ENCODE assay signal across 12 cellular contexts in genomic region chr2:15031745-15032240, GRCh38.
DNase-seq lines count a peak whose midpoint lies in the region; ATAC-seq and TF ChIP-seq lines count a peak whose summit lies in the region.
"Had no signal": no experiment of that assay in that cellular context is flagged by ENCODE, and none has a peak within 500 bp of the region (broad histone marks: within the 10 kb centered on the region; RNA-seq: fewer than 3 reads in every experiment).

No MANE protein-coding gene starts in this region.

- TF ChIP-seq POLR2A in thyroid gland (IDR thresholded peaks at IDR 0.05) = no peak

- peak; percentile 27 for DNase-seq in astrocyte of the hippocampus (ENCODE audit: low read depth, low spot score)
- no peak for DNase-seq in amygdala (lab: John Stamatoyannopoulos, UW)
- no peak for DNase-seq in DMS79 treated with DMSO at 0.1 percent for 48 hours (lab: John Stamatoyannopoulos, UW)
- DNase-seq in thyroid gland = no peak
- DNase-seq in activated CD8-positive, alpha-beta T cell treated with anti-CD3 and anti-CD28 coated beads for 36 hours = no peak
- DNase-seq: central memory CD4-positive, alpha-beta T cell; DND-41; nephron progenitor cell; OCI-M1 had no signal

- H3K9me3 ChIP-seq in thyroid gland = no peaks in the 10 kb centered on the region

- H3K4me3 ChIP-seq in thyroid gland (replicated peaks in 1 of 3) = no peak overlapping the region

- H3K4me1 ChIP-seq in thyroid gland = no peaks in the 10 kb centered on the region

- intact Hi-C loops in thyroid gland (cut with DNase I) = no loop called here
- intact Hi-C loops in activated CD8-positive, alpha-beta T cell treated with anti-CD3 and anti-CD28 coated beads for 36 hours (cut with micrococcal nuclease) = no loop called here

- H3K4me3 Mint-ChIP-seq in activated CD8-positive, alpha-beta T cell treated with anti-CD3 and anti-CD28 coated beads for 36 hours = no peak overlapping the region
- H3K4me3 Mint-ChIP-seq: nephron progenitor cell had no signal

- ATAC-seq in GM18517 (IDR thresholded peaks at IDR 0.05; ENCODE audit: unreplicated experiment) = peak; percentile 93
- peak; percentile 91 for ATAC-seq in GM21515 (IDR thresholded peaks at IDR 0.05; ENCODE audit: unreplicated experiment)
- ATAC-seq in HG03139 (IDR thresholded peaks at IDR 0.05; ENCODE audit: unreplicated experiment) = peak; percentile 85
- no peak for ATAC-seq in activated CD8-positive, alpha-beta T cell treated with anti-CD3 and anti-CD28 coated beads for 36 hours

- 81 to 89% methylated on average over 4 of the region's 4 CpGs for WGBS in thyroid gland, 2 donors

- TF ChIP-seq CTCF in thyroid gland (IDR thresholded peaks at IDR 0.05) = no peak
- no peak for TF ChIP-seq CTCF in activated CD8-positive, alpha-beta T cell treated with anti-CD3 and anti-CD28 coated beads for 36 hours (IDR thresholded peaks at IDR 0.05)

- no peak overlapping the region for H3K27ac Mint-ChIP-seq in activated CD8-positive, alpha-beta T cell treated with anti-CD3 and anti-CD28 coated beads for 36 hours
- H3K27ac Mint-ChIP-seq: nephron progenitor cell had no signal

- no peaks in the 10 kb centered on the region for H3K4me1 Mint-ChIP-seq in activated CD8-positive, alpha-beta T cell treated with anti-CD3 and anti-CD28 coated beads for 36 hours (ENCODE audit: low read depth)

- H3K9me3 Mint-ChIP-seq in activated CD8-positive, alpha-beta T cell treated with anti-CD3 and anti-CD28 coated beads for 36 hours = no peaks in the 10 kb centered on the region
- H3K9me3 Mint-ChIP-seq: nephron progenitor cell had no signal

- peaks cover 12% of the 10 kb centered on the region for H3K27me3 Mint-ChIP-seq in activated CD8-positive, alpha-beta T cell treated with anti-CD3 and anti-CD28 coated beads for 36 hours

- POLR2A ChIA-PET in activated CD8-positive, alpha-beta T cell treated with anti-CD3 and anti-CD28 coated beads for 36 hours (lab: Charles Lee) = no interaction called here

- no peaks in the 10 kb centered on the region for H3K27me3 ChIP-seq in thyroid gland

- CTCF ChIA-PET in activated CD8-positive, alpha-beta T cell treated with anti-CD3 and anti-CD28 coated beads for 36 hours (lab: Charles Lee) = interaction anchor here (0.9 to 1.1 kb wide), 2 partner anchors 9 to 26 kb away, joined by 3 to 4 read pairs; no protein-coding TSS in a partner anchor

- H3K36me3 ChIP-seq in thyroid gland = no peaks in the 10 kb centered on the region

- no peaks in the 10 kb centered on the region for H3K36me3 Mint-ChIP-seq in activated CD8-positive, alpha-beta T cell treated with anti-CD3 and anti-CD28 coated beads for 36 hours (ENCODE audit: low read depth)

- H3K27ac ChIP-seq in thyroid gland = no peak overlapping the region
